26 cellular contexts compared by ENCODE assay signal in genomic region chr12:52361553-52361952, GRCh38. TPM values are rescaled to one million over a fixed set of nuclear protein-coding genes. Genes with fewer than 3 reads are reported as not detected.
"Had no signal": no experiment of that assay in that cellular context is flagged by ENCODE, and none has a peak within 500 bp of the region (broad histone marks: within the 10 kb centered on the region; RNA-seq: fewer than 3 reads in every experiment).

No MANE protein-coding gene starts in this region.

- H3K4me1 ChIP-seq: left lung had no signal

- H3K36me3 ChIP-seq: left lung, right lobe of liver, thoracic aorta, upper lobe of right lung had no signal

- H3K27ac ChIP-seq: left lung, right lobe of liver, thoracic aorta, upper lobe of right lung had no signal

- H3K36me3 Mint-ChIP-seq: activated naive CD4-positive, alpha-beta T cell treated with anti-CD3 and anti-CD28 coated beads, Interleukin-2, amount 50 U/mL, for 72 hours; brain; mesothelial cell of epicardium had no signal

- H3K4me3 Mint-ChIP-seq: activated T-helper 1 cell treated with anti-CD3 and anti-CD28 coated beads, Interleukin-12 subunit alpha, Interleukin-12 subunit beta, Interleukin-2, Interleukin-4 antibody, amounts not matched to agents 30 ng/mL and 10 ng/mL and 1 ng/mL, durations not matched to agents 14 hours and 24 hours and 36 hours; brain; mesothelial cell of epicardium; nephron progenitor cell had no signal

- ATAC-seq: activated naive CD4-positive, alpha-beta T cell treated with anti-CD3 and anti-CD28 coated beads, Interleukin-2, amount 50 U/mL, for 72 hours; left lung; right lobe of liver; upper lobe of right lung had no signal

- H3K9me3 ChIP-seq: left lung, right lobe of liver, thoracic aorta, upper lobe of right lung had no signal

- H3K9me3 Mint-ChIP-seq: activated naive CD4-positive, alpha-beta T cell treated with anti-CD3 and anti-CD28 coated beads, Interleukin-2, amount 50 U/mL, for 72 hours; activated T-helper 1 cell treated with anti-CD3 and anti-CD28 coated beads, Interleukin-12 subunit alpha, Interleukin-12 subunit beta, Interleukin-2, Interleukin-4 antibody, amounts not matched to agents 30 ng/mL and 10 ng/mL and 1 ng/mL, durations not matched to agents 14 hours and 24 hours and 36 hours; mesothelial cell of epicardium; nephron progenitor cell had no signal

- H3K4me3 ChIP-seq: left lung, lung, right lobe of liver, thoracic aorta, upper lobe of right lung had no signal

- DNase-seq: activated CD4-positive, alpha-beta T cell treated with anti-CD3 and anti-CD28 coated beads for 4 hours; activated CD4-positive, CD25-positive, alpha-beta regulatory T cell; activated gamma-delta T cell; central memory CD4-positive, alpha-beta T cell; effector memory CD4-positive, alpha-beta T cell; foreskin melanocyte; left lung; nephron progenitor cell; nucleus accumbens; stimulated activated CD4-positive, alpha-beta T cell treated with anti-CD3 and anti-CD28 coated beads, Interleukin-2, amount 100 ng/mL, for 48 hours; stimulated activated naive CD4-positive, alpha-beta T cell; T1000; upper lobe of right lung had no signal

- H3K4me1 Mint-ChIP-seq: nephron progenitor cell had no signal

- H3K27ac Mint-ChIP-seq: activated naive CD4-positive, alpha-beta T cell treated with anti-CD3 and anti-CD28 coated beads, Interleukin-2, amount 50 U/mL, for 72 hours; activated T-helper 1 cell treated with anti-CD3 and anti-CD28 coated beads, Interleukin-12 subunit alpha, Interleukin-12 subunit beta, Interleukin-2, Interleukin-4 antibody, amounts not matched to agents 30 ng/mL and 10 ng/mL and 1 ng/mL, durations not matched to agents 14 hours and 24 hours and 36 hours; brain; mesothelial cell of epicardium; nephron progenitor cell had no signal

- H3K27me3 ChIP-seq: right lobe of liver, upper lobe of right lung had no signal

RNA-seq across cellular contexts. Expression of gene KRT85, which starts 5.7 kb away (rescaled TPM):
- total RNA-seq: activated naive CD4-positive, alpha-beta T cell treated with anti-CD3 and anti-CD28 coated beads, Interleukin-2, amount 50 U/mL, for 72 hours; activated T-helper 1 cell treated with anti-CD3 and anti-CD28 coated beads, Interleukin-12 subunit alpha, Interleukin-12 subunit beta, Interleukin-2, Interleukin-4 antibody, amounts not matched to agents 30 ng/mL and 10 ng/mL and 1 ng/mL, durations not matched to agents 14 hours and 24 hours and 36 hours; aorta; dermis microvascular lymphatic vessel endothelial cell; endothelial cell of umbilical vein; esophagus mucosa; kidney epithelial cell; left lung; lung; mesothelial cell of epicardium; right lobe of liver; T-helper 1 cell treated with Interleukin-12 subunit alpha and Interleukin-12 subunit beta and Interleukin-4 antibody, amounts not matched to agents 30 ng/mL and 1 ng/mL, for 36 hours; thoracic aorta; upper lobe of right lung had no signal

RNA-seq across cellular contexts. Expression of gene KRT84, which starts 23.9 kb away (rescaled TPM):
- total RNA-seq: activated naive CD4-positive, alpha-beta T cell treated with anti-CD3 and anti-CD28 coated beads, Interleukin-2, amount 50 U/mL, for 72 hours; activated T-helper 1 cell treated with anti-CD3 and anti-CD28 coated beads, Interleukin-12 subunit alpha, Interleukin-12 subunit beta, Interleukin-2, Interleukin-4 antibody, amounts not matched to agents 30 ng/mL and 10 ng/mL and 1 ng/mL, durations not matched to agents 14 hours and 24 hours and 36 hours; aorta; dermis microvascular lymphatic vessel endothelial cell; endothelial cell of umbilical vein; esophagus mucosa; kidney epithelial cell; left lung; lung; mesothelial cell of epicardium; right lobe of liver; T-helper 1 cell treated with Interleukin-12 subunit alpha and Interleukin-12 subunit beta and Interleukin-4 antibody, amounts not matched to agents 30 ng/mL and 1 ng/mL, for 36 hours; thoracic aorta; upper lobe of right lung had no signal

RNA-seq across cellular contexts. Expression of gene KRT83, which starts 40.4 kb away (rescaled TPM):
- total RNA-seq: activated naive CD4-positive, alpha-beta T cell treated with anti-CD3 and anti-CD28 coated beads, Interleukin-2, amount 50 U/mL, for 72 hours; activated T-helper 1 cell treated with anti-CD3 and anti-CD28 coated beads, Interleukin-12 subunit alpha, Interleukin-12 subunit beta, Interleukin-2, Interleukin-4 antibody, amounts not matched to agents 30 ng/mL and 10 ng/mL and 1 ng/mL, durations not matched to agents 14 hours and 24 hours and 36 hours; aorta; dermis microvascular lymphatic vessel endothelial cell; endothelial cell of umbilical vein; esophagus mucosa; kidney epithelial cell; left lung; lung; mesothelial cell of epicardium; right lobe of liver; T-helper 1 cell treated with Interleukin-12 subunit alpha and Interleukin-12 subunit beta and Interleukin-4 antibody, amounts not matched to agents 30 ng/mL and 1 ng/mL, for 36 hours; thoracic aorta; upper lobe of right lung had no signal

RNA-seq across cellular contexts. Expression of gene KRT82, which starts 44.6 kb away (rescaled TPM):
- total RNA-seq: activated naive CD4-positive, alpha-beta T cell treated with anti-CD3 and anti-CD28 coated beads, Interleukin-2, amount 50 U/mL, for 72 hours; activated T-helper 1 cell treated with anti-CD3 and anti-CD28 coated beads, Interleukin-12 subunit alpha, Interleukin-12 subunit beta, Interleukin-2, Interleukin-4 antibody, amounts not matched to agents 30 ng/mL and 10 ng/mL and 1 ng/mL, durations not matched to agents 14 hours and 24 hours and 36 hours; aorta; dermis microvascular lymphatic vessel endothelial cell; endothelial cell of umbilical vein; esophagus mucosa; kidney epithelial cell; left lung; lung; mesothelial cell of epicardium; right lobe of liver; T-helper 1 cell treated with Interleukin-12 subunit alpha and Interleukin-12 subunit beta and Interleukin-4 antibody, amounts not matched to agents 30 ng/mL and 1 ng/mL, for 36 hours; thoracic aorta; upper lobe of right lung had no signal
